In genomic region chr11:84106560-84106959, GRCh38 we compare ENCODE assay signal across 20 cellular contexts.
DNase-seq lines count a peak whose midpoint lies in the region; ATAC-seq and TF ChIP-seq lines count a peak whose summit lies in the region.
"Had no signal": no experiment of that assay in that cellular context is flagged by ENCODE, and none has a peak within 500 bp of the region (broad histone marks: within the 10 kb centered on the region; RNA-seq: fewer than 3 reads in every experiment).

No MANE protein-coding gene starts in this region.

- H3F3A ChIP-seq in GM23338 (replicated peaks; ENCODE audit: low read depth): no peaks in the 10 kb centered on the region

- H3K27me3 ChIP-seq in GM23338 (ENCODE audit: insufficient read depth): no peaks in the 10 kb centered on the region
- H3K27me3 ChIP-seq in right lobe of liver: no peaks in the 10 kb centered on the region
- H3K27me3 ChIP-seq: Peyer's patch had no signal

- H2AFZ ChIP-seq in GM23338: 0 out of 2 replicates have a peak overlapping the region, but pooled peaks have one; percentile 61

- TF ChIP-seq CTCF in 22Rv1 (IDR thresholded peaks at IDR 0.05) (no peak), GM23338 (conservative IDR thresholded peaks at IDR 0.05; ENCODE audit: low read depth in 2 of 2) (no peak), right lobe of liver (IDR thresholded peaks at IDR 0.05) (no peak)

- no peaks in the 10 kb centered on the region for H3K79me2 ChIP-seq in GM23338 (replicated peaks; ENCODE audit: insufficient read depth)

- intact Hi-C loops in right lobe of liver (cut with DNase I): no loop called here

- H3K36me3 Mint-ChIP-seq in GM23338 (ENCODE audit: low read depth) (no peaks in the 10 kb centered on the region), T-helper 17 cell (ENCODE audit: low read depth) (no peaks in the 10 kb centered on the region)

- H3K9me2 ChIP-seq in GM23338 (ENCODE audit: insufficient read depth): no peaks in the 10 kb centered on the region

- H3K27ac Mint-ChIP-seq in GM23338: no peak overlapping the region
- H3K27ac Mint-ChIP-seq in T-helper 17 cell: no peak overlapping the region

- H3K9me3 ChIP-seq in right lobe of liver (no peaks in the 10 kb centered on the region), T-helper 17 cell (ENCODE audit: control insufficient read depth, low read length, poor library complexity, severe bottlenecking) (no peaks in the 10 kb centered on the region)
- H3K9me3 ChIP-seq: Peyer's patch had no signal

- DNase-seq in GM23338 (ENCODE audit: low spot score) (no peak), NCI-H774 (lab: John Stamatoyannopoulos, UW) (peak; percentile 50), right lobe of liver (no peak), islet precursor cell (no peak), T-helper 17 cell (no peak)
- DNase-seq in NK-92 treated with Interleukin-12 subunit alpha and Interleukin-12 subunit beta, amount 100 ng/mL, for 24 hours (lab: John Stamatoyannopoulos, UW): no peak
- DNase-seq: C1 segment of cervical spinal cord, NCI-H1092 treated with DMSO at 0.1 percent for 48 hours, NCI-H187 treated with DMSO at 0.1 percent for 48 hours, NCI-H2171, NCI-H446, NCI-H82, Peyer's patch, T-helper 1 cell had no signal

- no peak overlapping the region for H3K4me3 ChIP-seq in GM23338
- H3K4me3 ChIP-seq in right lobe of liver: no peak overlapping the region
- H3K4me3 ChIP-seq: Peyer's patch had no signal

- ATAC-seq in GM23338: no peak
- peak; percentile 45 to 82 (median 76) for ATAC-seq in right lobe of liver
- ATAC-seq in HG03342 (IDR thresholded peaks at IDR 0.05; ENCODE audit: unreplicated experiment): no peak
- ATAC-seq in T-helper 17 cell: no peak
- ATAC-seq: HCT116, Right ventricle myocardium inferior, SK-N-SH treated with all-trans-retinoic acid at 6 μM for 48 hours had no signal

- peaks cover 9% of the 10 kb centered on the region; the same call in 2 of the 3 replicates for H3K4me1 Mint-ChIP-seq in GM23338
- no peaks in the 10 kb centered on the region for H3K4me1 Mint-ChIP-seq in T-helper 17 cell

- H3K27ac ChIP-seq in 22Rv1 (peak overlapping the region; percentile 38), GM23338 (ENCODE audit: low read depth) (no peak overlapping the region), right lobe of liver (no peak overlapping the region)
- H3K27ac ChIP-seq: KMS-11, Peyer's patch had no signal

- H3K9me3 Mint-ChIP-seq in GM23338: no peaks in the 10 kb centered on the region

- H3K27me3 Mint-ChIP-seq in GM23338 (ENCODE audit: insufficient read depth, low read depth, poor library complexity) (no peaks in the 10 kb centered on the region), T-helper 17 cell (no peaks in the 10 kb centered on the region)

- H3K4me3 Mint-ChIP-seq in GM23338 (no peak overlapping the region), T-helper 17 cell (no peak overlapping the region)

- no peak for TF ChIP-seq POLR2A in right lobe of liver (IDR thresholded peaks at IDR 0.05)

- H3K4me2 ChIP-seq in GM23338: no peak overlapping the region
- H3K4me2 ChIP-seq: KMS-11 had no signal

- H4K20me1 ChIP-seq in GM23338 (replicated peaks; ENCODE audit: insufficient read depth): no peaks in the 10 kb centered on the region

- H3K4me1 ChIP-seq in GM23338 (ENCODE audit: insufficient read depth) (peaks cover 6% of the 10 kb centered on the region; the same call in 1 of the 2 replicates), right lobe of liver (peaks cover 0 to 5% (median 0%) of the 10 kb centered on the region in 4 donors)
- H3K4me1 ChIP-seq: Peyer's patch had no signal

- H3K36me3 ChIP-seq in GM23338 (ENCODE audit: insufficient read depth) (no peaks in the 10 kb centered on the region), right lobe of liver (no peaks in the 10 kb centered on the region)
- H3K36me3 ChIP-seq: Peyer's patch had no signal

TF ChIP-seq in GM23338, 12 proteins besides CTCF, POLR2A, EP300 and RAD21 (continues in another document):
- no peak for TF ChIP-seq ZNF114 (CRISPR knock-in tag; IDR thresholded peaks at IDR 0.05)
- TF ChIP-seq NANOG (IDR thresholded peaks at IDR 0.05; ENCODE audit: borderline replicate concordance): no peak
- no peak for TF ChIP-seq ETS1 (IDR thresholded peaks at IDR 0.05)
- TF ChIP-seq CREB1 (CRISPR knock-in tag; IDR thresholded peaks at IDR 0.05; ENCODE audit: low read depth): no peak
- no peak for TF ChIP-seq POLR2AphosphoS5 (IDR thresholded peaks at IDR 0.05; ENCODE audit: low read depth)
- no peak for TF ChIP-seq ZNF331 (CRISPR knock-in tag; IDR thresholded peaks at IDR 0.05; ENCODE audit: low read depth)
- TF ChIP-seq REST (IDR thresholded peaks at IDR 0.05; ENCODE audit: unreplicated experiment): no peak
- no peak for TF ChIP-seq EZH2 (IDR thresholded peaks at IDR 0.05; ENCODE audit: low read depth, unreplicated experiment)
- TF ChIP-seq STAT1 (IDR thresholded peaks at IDR 0.05; ENCODE audit: unreplicated experiment): no peak

Comparison
In these comparisons a context has a peak if more than half of its experiments do, and no peak if none do; other contexts are left out.
1. ATAC-seq: peak in right lobe of liver (4 of 4); none in GM23338 (single experiment), HG03342 (single experiment) and T-helper 17 cell (single experiment).